1 cellular context compared by ENCODE assay signal in genomic region chr10:115157357-115157756, GRCh38.
TF ChIP-seq lines count a peak whose summit lies in the region.

No MANE protein-coding gene starts in this region.

TF ChIP-seq in GM23338, 12 proteins besides CTCF, POLR2A, EP300 and RAD21 (continued from another document):
- TF ChIP-seq, protein P1, sequence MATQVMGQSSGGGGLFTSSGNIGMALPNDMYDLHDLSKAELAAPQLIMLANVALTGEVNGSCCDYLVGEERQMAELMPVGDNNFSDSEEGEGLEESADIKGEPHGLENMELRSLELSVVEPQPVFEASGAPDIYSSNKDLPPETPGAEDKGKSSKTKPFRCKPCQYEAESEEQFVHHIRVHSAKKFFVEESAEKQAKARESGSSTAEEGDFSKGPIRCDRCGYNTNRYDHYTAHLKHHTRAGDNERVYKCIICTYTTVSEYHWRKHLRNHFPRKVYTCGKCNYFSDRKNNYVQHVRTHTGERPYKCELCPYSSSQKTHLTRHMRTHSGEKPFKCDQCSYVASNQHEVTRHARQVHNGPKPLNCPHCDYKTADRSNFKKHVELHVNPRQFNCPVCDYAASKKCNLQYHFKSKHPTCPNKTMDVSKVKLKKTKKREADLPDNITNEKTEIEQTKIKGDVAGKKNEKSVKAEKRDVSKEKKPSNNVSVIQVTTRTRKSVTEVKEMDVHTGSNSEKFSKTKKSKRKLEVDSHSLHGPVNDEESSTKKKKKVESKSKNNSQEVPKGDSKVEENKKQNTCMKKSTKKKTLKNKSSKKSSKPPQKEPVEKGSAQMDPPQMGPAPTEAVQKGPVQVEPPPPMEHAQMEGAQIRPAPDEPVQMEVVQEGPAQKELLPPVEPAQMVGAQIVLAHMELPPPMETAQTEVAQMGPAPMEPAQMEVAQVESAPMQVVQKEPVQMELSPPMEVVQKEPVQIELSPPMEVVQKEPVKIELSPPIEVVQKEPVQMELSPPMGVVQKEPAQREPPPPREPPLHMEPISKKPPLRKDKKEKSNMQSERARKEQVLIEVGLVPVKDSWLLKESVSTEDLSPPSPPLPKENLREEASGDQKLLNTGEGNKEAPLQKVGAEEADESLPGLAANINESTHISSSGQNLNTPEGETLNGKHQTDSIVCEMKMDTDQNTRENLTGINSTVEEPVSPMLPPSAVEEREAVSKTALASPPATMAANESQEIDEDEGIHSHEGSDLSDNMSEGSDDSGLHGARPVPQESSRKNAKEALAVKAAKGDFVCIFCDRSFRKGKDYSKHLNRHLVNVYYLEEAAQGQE (IDR thresholded peaks at IDR 0.05; ENCODE audit: unreplicated experiment) = no peak
- TF ChIP-seq EZH2phosphoT487 (IDR thresholded peaks at IDR 0.05; ENCODE audit: unreplicated experiment) (no peak), ZNF462 (CRISPR knock-in tag; IDR thresholded peaks at IDR 0.05) (no peak), ETS1 (IDR thresholded peaks at IDR 0.05) (no peak), ZNF114 (CRISPR knock-in tag; IDR thresholded peaks at IDR 0.05) (no peak), CREB1 (CRISPR knock-in tag; IDR thresholded peaks at IDR 0.05; ENCODE audit: low read depth) (no peak), NANOG (IDR thresholded peaks at IDR 0.05; ENCODE audit: borderline replicate concordance) (no peak), ZNF331 (CRISPR knock-in tag; IDR thresholded peaks at IDR 0.05; ENCODE audit: low read depth) (no peak)
